Comparison of ENCODE assay signal across 19 cellular contexts in genomic region chr1:207128336-207128921, GRCh38. TPM values are rescaled to one million over a fixed set of nuclear protein-coding genes. Genes with fewer than 3 reads are reported as not detected.
A peak's percentile ranks its signal among the peaks of the same experiment; 100 is the strongest.
DNase-seq lines count a peak whose midpoint lies in the region; ATAC-seq and TF ChIP-seq lines count a peak whose summit lies in the region.
"Had no signal": no experiment of that assay in that cellular context is flagged by ENCODE, and none has a peak within 500 bp of the region (broad histone marks: within the 10 kb centered on the region; RNA-seq: fewer than 3 reads in every experiment).

No MANE protein-coding gene starts in this region.

- H3K4me1 ChIP-seq in liver (ENCODE audit: control insufficient read depth in 4 of 4, insufficient read depth in 4 of 4, low read length in 3 of 4): peaks cover 6 to 19% (median 13%) of the 10 kb centered on the region in 4 donors
- H3K4me1 ChIP-seq: BLaER1 treated with 17β-estradiol and CSF1 and Interleukin-3, amounts not matched to agents 10 nM and 100 nM had no signal

- ATAC-seq in GM18520 (IDR thresholded peaks at IDR 0.05; ENCODE audit: unreplicated experiment): no peak

- no peaks in the 10 kb centered on the region for H3K9me3 ChIP-seq in liver (ENCODE audit: control insufficient read depth in 4 of 4, low read length in 3 of 4)

- peak; percentile 56 for DNase-seq in NCI-H82 (lab: John Stamatoyannopoulos, UW)
- no peak for DNase-seq in NCI-H82 treated with DMSO at 0.1 percent for 48 hours (lab: John Stamatoyannopoulos, UW; ENCODE audit: unreplicated experiment)
- DNase-seq in dermis blood vessel endothelial cell: peak; percentile 5
- no peak for DNase-seq in NAMALWA (ENCODE audit: low spot score)
- no peak for DNase-seq in ecto neural progenitor cell (ENCODE audit: low spot score)
- DNase-seq: 8988T; ACHN; Calu3; CD4-positive, CD25-positive, alpha-beta regulatory T cell; DMS 273 treated with DMSO at 0.1 percent for 48 hours; DMS79 treated with DMSO at 0.1 percent for 48 hours; GF-D8; HCEC 1CT; HFFc6 had no signal

- H3K27ac ChIP-seq in liver (ENCODE audit: low read depth in 1 of 2, low read length in 2 of 2): peak overlapping the region; percentile 60 to 86
- H3K27ac ChIP-seq: BLaER1 treated with 17β-estradiol and CSF1 and Interleukin-3, amounts not matched to agents 10 nM and 100 nM had no signal

- H3K36me3 ChIP-seq in liver (ENCODE audit: control insufficient read depth in 4 of 4, insufficient read depth in 3 of 4, low read depth in 1 of 4, low read length in 3 of 4): peaks cover 8 to 63% (median 50%) of the 10 kb centered on the region in 4 donors
- H3K36me3 ChIP-seq: BLaER1 treated with 17β-estradiol and CSF1 and Interleukin-3, amounts not matched to agents 10 nM and 100 nM had no signal

- no peak overlapping the region for H3K4me3 ChIP-seq in liver (ENCODE audit: low read depth in 1 of 3, low read length in 3 of 3)
- H3K4me3 ChIP-seq: BLaER1 treated with 17β-estradiol and CSF1 and Interleukin-3, amounts not matched to agents 10 nM and 100 nM had no signal

- no peaks in the 10 kb centered on the region for H3K27me3 ChIP-seq in liver (ENCODE audit: control insufficient read depth in 4 of 4, insufficient read depth in 4 of 4, low read length in 3 of 4)
- H3K27me3 ChIP-seq: BLaER1 treated with 17β-estradiol and CSF1 and Interleukin-3, amounts not matched to agents 10 nM and 100 nM had no signal

- H3K9ac ChIP-seq in liver (ENCODE audit: low read depth in 1 of 2, low read length in 2 of 2): peak overlapping the region; percentile 47 to 54
- H3K9ac ChIP-seq: BLaER1 treated with 17β-estradiol and CSF1 and Interleukin-3, amounts not matched to agents 10 nM and 100 nM had no signal

- TF ChIP-seq RAD21 in liver (IDR thresholded peaks at IDR 0.05): no peak

- no peak for TF ChIP-seq CTCF in liver (IDR thresholded peaks at IDR 0.05; ENCODE audit: low read depth, low read length, missing input control)

TF ChIP-seq in liver, 16 proteins besides CTCF, POLR2A, EP300 and RAD21:
- TF ChIP-seq EGR1 (IDR thresholded peaks at IDR 0.05; ENCODE audit: low read depth in 2 of 2): peak in 1 of 2 donors; percentile 54
- TF ChIP-seq YY1 (IDR thresholded peaks at IDR 0.05): peak; percentile 40
- TF ChIP-seq HNF4A (conservative IDR thresholded peaks at IDR 0.05): peak; percentile 56 to 65
- peak; percentile 41 for TF ChIP-seq SP1 (IDR thresholded peaks at IDR 0.05)
- TF ChIP-seq NR2F2 (IDR thresholded peaks at IDR 0.05): no peak
- TF ChIP-seq FOXA2 (IDR thresholded peaks at IDR 0.05): peak; percentile 93
- no peak for TF ChIP-seq TAF1 (conservative IDR thresholded peaks at IDR 0.05)
- TF ChIP-seq HNF4G (IDR thresholded peaks at IDR 0.05): no peak
- peak; percentile 93 to 97 for TF ChIP-seq JUND (IDR thresholded peaks at IDR 0.05)
- TF ChIP-seq RXRA (IDR thresholded peaks at IDR 0.05): peak; percentile 54 to 65
- peak; percentile 68 for TF ChIP-seq MAX (IDR thresholded peaks at IDR 0.05)
- peak; percentile 87 for TF ChIP-seq FOXA1 (IDR thresholded peaks at IDR 0.05)
- TF ChIP-seq REST (IDR thresholded peaks at IDR 0.05): no peak
- TF ChIP-seq ZBTB33 (IDR thresholded peaks at IDR 0.05): peak; percentile 54
- peak; percentile 63 for TF ChIP-seq ATF3 (IDR thresholded peaks at IDR 0.05)

RNA-seq across cellular contexts. Expression of gene C4BPA, which starts 24.4 kb away (rescaled TPM):
- total RNA-seq in dermis blood vessel endothelial cell (under 0.01 TPM in 1 of 2 replicates, not detected in the other), liver (1,000 to 10,000 TPM in 1 of 2 donors, 10 to 100 TPM in 1; 49.5 to 1,492 TPM)
- 1,000 to 10,000 TPM in 1 of 2 donors, 100 to 1,000 TPM in 1; 896 to 1,527 TPM for polyA plus RNA-seq in liver
- total RNA-seq: CD4-positive, CD25-positive, alpha-beta regulatory T cell; HFFc6; HT1080 had no signal
- polyA plus RNA-seq: CD4-positive, CD25-positive, alpha-beta regulatory T cell had no signal

RNA-seq across cellular contexts. Expression of gene C4BPB, which starts 39.8 kb away (rescaled TPM):
- 0.34 TPM in 1 of 2 replicates, not detected in the other for total RNA-seq in dermis blood vessel endothelial cell
- total RNA-seq in liver: 100 to 1,000 TPM in 1 of 2 donors, 10 to 100 TPM in 1; 59.7 to 460 TPM
- polyA plus RNA-seq in liver: 100 to 1,000 TPM; 399 to 404 TPM
- total RNA-seq: H4, HT1080 had no signal
- polyA plus RNA-seq: CD4-positive, CD25-positive, alpha-beta regulatory T cell had no signal

Comparison
In these comparisons a context has a peak if more than half of its experiments do, and no peak if none do; other contexts are left out.
1. DNase-seq: peak in NCI-H82 (single experiment) and dermis blood vessel endothelial cell (single experiment); none in NCI-H82 treated with DMSO at 0.1 percent for 48 hours (single experiment), NAMALWA (single experiment) and ecto neural progenitor cell (single experiment).
2. RNA of gene C4BPA, which starts 24.4 kb away (total RNA-seq): 49.5 to 1,492 TPM in liver; under 0.01 TPM in dermis blood vessel endothelial cell; every median in the first group is over 10 times any median in the second.
3. RNA of gene C4BPB, which starts 39.8 kb away (total RNA-seq): 59.7 to 460 TPM in liver; 0.34 TPM in dermis blood vessel endothelial cell; every median in the first group is over 10 times any median in the second.